In genomic region chr4:77336411-77337142, GRCh38 we compare ENCODE assay signal across 21 cellular contexts.
"Had no signal": no experiment of that assay in that cellular context is flagged by ENCODE, and none has a peak within 500 bp of the region (broad histone marks: within the 10 kb centered on the region; RNA-seq: fewer than 3 reads in every experiment).

No MANE protein-coding gene starts in this region.

- ATAC-seq: activated CD8-positive, alpha-beta memory T cell treated with anti-CD3 and anti-CD28 coated beads, Interleukin-2, amount 10 ng/mL, durations not matched to agents 7 days and 5 days; Panc1; WTC11 had no signal

- DNase-seq: activated CD4-positive, alpha-beta T cell treated with anti-CD3 and anti-CD28 coated beads for 48 hours; activated CD4-positive, alpha-beta T cell treated with anti-CD3 and anti-CD28 coated beads, Interleukin-2, amount 50 U/mL, for 48 hours; activated CD4-positive, CD25-positive, alpha-beta regulatory T cell treated with anti-CD3 and anti-CD28 coated beads, Interleukin-2, amount 50 U/mL, for 72 hours; activated CD8-positive, alpha-beta memory T cell treated with anti-CD3 and anti-CD28 coated beads, Interleukin-2, amount 10 ng/mL, durations not matched to agents 7 days and 5 days; activated effector memory CD4-positive, alpha-beta T cell treated with anti-CD3 and anti-CD28 coated beads, Interleukin-2, amount 50 U/mL, for 16 hours; activated naive CD4-positive, alpha-beta T cell treated with anti-CD3 and anti-CD28 coated beads for 36 hours; activated T-cell treated with anti-CD3 and anti-CD28 coated beads, Interleukin-2, amount 50 U/mL, for 24 hours; amygdala; cerebellar nuclear complex; KG1; NCI-H1092; NCI-H1930; NCI-H510A treated with DMSO at 0.1 percent for 48 hours; NCI-H69; NK-92 treated with Interleukin-12 subunit alpha and Interleukin-12 subunit beta, amount 100 ng/mL, for 24 hours; OCI-M1; RPMI8226; SHP77 treated with DMSO at 0.1 percent for 48 hours had no signal

- FAIRE-seq: astrocyte had no signal
